15 cellular contexts compared by ENCODE assay signal in the genomic region with DNA sequence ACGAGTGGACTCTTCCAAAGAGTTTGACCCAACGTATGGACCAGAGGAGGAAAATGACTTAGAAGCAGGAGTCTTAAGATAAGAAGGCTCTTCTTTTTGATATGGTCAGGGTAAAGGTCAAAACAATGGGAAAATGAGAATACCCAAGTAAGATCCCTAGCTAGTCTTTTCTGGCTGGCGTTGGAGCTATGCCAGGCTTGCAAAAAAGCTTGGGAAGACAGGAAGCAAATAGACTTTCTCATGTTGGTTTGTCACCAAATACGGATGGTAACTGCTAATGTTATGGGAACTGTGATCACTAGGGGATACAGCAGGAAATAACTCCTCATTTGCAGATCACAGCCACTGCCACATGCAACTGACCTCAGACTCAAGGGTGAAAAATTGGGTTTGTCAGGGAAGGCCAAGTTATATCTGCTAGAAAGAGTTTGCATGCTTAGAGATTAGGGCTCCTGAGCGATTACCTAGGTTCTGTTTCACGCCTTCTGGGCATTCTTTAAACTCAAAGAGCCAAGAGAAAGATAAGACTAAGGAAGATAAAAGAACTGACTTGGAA.
A peak's percentile ranks its signal among the peaks of the same experiment; 100 is the strongest.
DNase-seq lines count a peak whose midpoint lies in the region; ATAC-seq and TF ChIP-seq lines count a peak whose summit lies in the region.
"Had no signal": no experiment of that assay in that cellular context is flagged by ENCODE, and none has a peak within 500 bp of the region (broad histone marks: within the 10 kb centered on the region; RNA-seq: fewer than 3 reads in every experiment).

No MANE protein-coding gene starts in this region.

- H3K56ac ChIP-seq in mesendoderm (ENCODE audit: low read length) = peak overlapping the region; percentile 39

- peak; percentile 34 to 64 (median 39) for DNase-seq in heart left ventricle
- no peak for DNase-seq in cardiac septum (ENCODE audit: low spot score)
- peak; percentile 30 to 40 for DNase-seq in heart right ventricle
- peak; percentile 97 for DNase-seq in mesendoderm
- DNase-seq in body of pancreas = no peak
- no peak for DNase-seq in A172 (ENCODE audit: low spot score)
- DNase-seq: C1 segment of cervical spinal cord, DMS 273 treated with DMSO at 0.1 percent for 48 hours, H9, NCI-H1930, NCI-H2171 treated with DMSO at 0.1 percent for 48 hours, NCI-H510A, PC-9 had no signal

- H3K9ac ChIP-seq in mesendoderm (ENCODE audit: low read length) = no peak overlapping the region

- no peak overlapping the region for H3K23ac ChIP-seq in mesendoderm (ENCODE audit: low read length)

- peak overlapping the region; percentile 71 for H2BK5ac ChIP-seq in mesendoderm (ENCODE audit: low read length)

- H2AK5ac ChIP-seq in mesendoderm (ENCODE audit: low read length) = no peak overlapping the region

- no peaks in the 10 kb centered on the region for H3K9me3 ChIP-seq in heart left ventricle
- no peaks in the 10 kb centered on the region for H3K9me3 ChIP-seq in heart right ventricle
- H3K9me3 ChIP-seq in body of pancreas = no peaks in the 10 kb centered on the region
- H3K9me3 ChIP-seq: A549 had no signal

- peak in 2 of 4 donors; percentile 34 to 48 for ATAC-seq in heart left ventricle
- ATAC-seq in heart right ventricle = peak in 6 of 8 donors; percentile 44 to 68 (median 51)
- ATAC-seq in body of pancreas = no peak
- ATAC-seq in HG03460 (IDR thresholded peaks at IDR 0.05; ENCODE audit: unreplicated experiment) = no peak
- ATAC-seq: A549 had no signal

- no peak overlapping the region for H4K5ac ChIP-seq in mesendoderm (ENCODE audit: low read length)

- no peak overlapping the region for H3K4me2 ChIP-seq in mesendoderm (ENCODE audit: low read length)
- H3K4me2 ChIP-seq: A549, PC-9 had no signal

- peak overlapping the region; percentile 52 for H3K18ac ChIP-seq in mesendoderm (ENCODE audit: low read length)

- TF ChIP-seq CTCF in heart left ventricle (IDR thresholded peaks at IDR 0.05) (no peak), heart right ventricle (IDR thresholded peaks at IDR 0.05) (no peak), body of pancreas (IDR thresholded peaks at IDR 0.05) (no peak)

- no peaks in the 10 kb centered on the region for H3K36me3 ChIP-seq in heart left ventricle
- H3K36me3 ChIP-seq in heart right ventricle = no peaks in the 10 kb centered on the region
- H3K36me3 ChIP-seq in mesendoderm (ENCODE audit: control insufficient read depth, insufficient read depth, low read length) = no peaks in the 10 kb centered on the region
- H3K36me3 ChIP-seq in body of pancreas (replicated peaks in 1 of 2; ENCODE audit: insufficient read depth in 1 of 2, low read depth in 2 of 2) = no peaks in the 10 kb centered on the region

- WGBS in heart left ventricle, 4 donors = 47 to 55% (median 51%) methylated on average over 5 to 6 of the region's 6 CpGs
- 48 to 55% methylated on average over 6 of the region's 6 CpGs for WGBS in heart right ventricle, 2 donors
- no CpG with 5 or more reads among the region's 6 CpGs for WGBS in mesendoderm (ENCODE audit: extremely low coverage, insufficient coverage, low lambda C conversion rate)
- WGBS in body of pancreas, 2 donors = 41 to 42% methylated on average over 6 of the region's 6 CpGs

- intact Hi-C loops in heart left ventricle (cut with DNase I) = loop anchor here in 1 of 10 donors (5.0 kb wide), 1 partner anchor 61 kb away; no protein-coding TSS in a partner anchor
- intact Hi-C loops in cardiac septum (cut with DNase I) = no loop called here
- intact Hi-C loops in heart right ventricle (cut with DNase I) = no loop called here
- intact Hi-C loops in body of pancreas (cut with DNase I) = no loop called here

- H2BK15ac ChIP-seq in mesendoderm (replicated peaks; ENCODE audit: low read depth) = no peak overlapping the region

- no peak overlapping the region for H3K4me3 ChIP-seq in heart left ventricle
- no peak overlapping the region for H3K4me3 ChIP-seq in heart right ventricle
- H3K4me3 ChIP-seq in mesendoderm (ENCODE audit: low read length) = no peak overlapping the region
- H3K4me3 ChIP-seq in body of pancreas = no peak overlapping the region
- H3K4me3 ChIP-seq: A549, PC-9 had no signal

- H3K79me2 ChIP-seq in mesendoderm (ENCODE audit: control insufficient read depth, insufficient read depth, low read length) = no peaks in the 10 kb centered on the region

- no peak for TF ChIP-seq POLR2A in heart left ventricle (IDR thresholded peaks at IDR 0.05)
- no peak for TF ChIP-seq POLR2A in body of pancreas (IDR thresholded peaks at IDR 0.05)

- H2BK120ac ChIP-seq in mesendoderm (ENCODE audit: low read depth, low read length) = no peak overlapping the region

- H4K8ac ChIP-seq in mesendoderm (ENCODE audit: low read depth, low read length) = no peak overlapping the region

- no peaks in the 10 kb centered on the region for H3K79me1 ChIP-seq in mesendoderm (ENCODE audit: low read length)

- H3K27ac ChIP-seq in heart left ventricle (peak overlapping the region in 7 of 12 donors; percentile 1 to 61 (median 45)), heart right ventricle (peak overlapping the region in 6 of 10 donors; percentile 17 to 62 (median 38)), mesendoderm (ENCODE audit: low read depth, low read length) (peak overlapping the region; percentile 54), body of pancreas (no peak overlapping the region)
- H3K27ac ChIP-seq: A549, PC-9 had no signal

- no peak overlapping the region for H3K4ac ChIP-seq in mesendoderm (ENCODE audit: low read depth, low read length)

- H3K27me3 ChIP-seq in heart left ventricle = no peaks in the 10 kb centered on the region
- H3K27me3 ChIP-seq in heart right ventricle = no peaks in the 10 kb centered on the region
- no peaks in the 10 kb centered on the region for H3K27me3 ChIP-seq in mesendoderm (ENCODE audit: insufficient read depth, low read length, poor library complexity)
- no peaks in the 10 kb centered on the region for H3K27me3 ChIP-seq in body of pancreas

- H3K4me1 ChIP-seq in heart left ventricle (peaks cover 0 to 27% (median 12%) of the 10 kb centered on the region in 12 donors), heart right ventricle (peaks cover 0 to 28% (median 12%) of the 10 kb centered on the region in 9 donors), mesendoderm (ENCODE audit: control insufficient read depth, low read depth, low read length) (peaks cover 6% of the 10 kb centered on the region), body of pancreas (no peaks in the 10 kb centered on the region)
- H3K4me1 ChIP-seq: A549 had no signal

Comparison
In these comparisons a context has a peak if more than half of its experiments do, and no peak if none do; other contexts are left out.
1. DNase-seq: peak in heart left ventricle (5 of 5), heart right ventricle (2 of 2) and mesendoderm (single experiment); none in cardiac septum (single experiment), body of pancreas (0 of 4) and A172 (single experiment).
2. ATAC-seq: peak in heart right ventricle (6 of 8); none in body of pancreas (single experiment) and HG03460 (single experiment).
3. H3K27ac ChIP-seq: peak in heart left ventricle (7 of 12), heart right ventricle (6 of 10) and mesendoderm (single experiment); none in body of pancreas (0 of 4).